In the genomic region with DNA sequence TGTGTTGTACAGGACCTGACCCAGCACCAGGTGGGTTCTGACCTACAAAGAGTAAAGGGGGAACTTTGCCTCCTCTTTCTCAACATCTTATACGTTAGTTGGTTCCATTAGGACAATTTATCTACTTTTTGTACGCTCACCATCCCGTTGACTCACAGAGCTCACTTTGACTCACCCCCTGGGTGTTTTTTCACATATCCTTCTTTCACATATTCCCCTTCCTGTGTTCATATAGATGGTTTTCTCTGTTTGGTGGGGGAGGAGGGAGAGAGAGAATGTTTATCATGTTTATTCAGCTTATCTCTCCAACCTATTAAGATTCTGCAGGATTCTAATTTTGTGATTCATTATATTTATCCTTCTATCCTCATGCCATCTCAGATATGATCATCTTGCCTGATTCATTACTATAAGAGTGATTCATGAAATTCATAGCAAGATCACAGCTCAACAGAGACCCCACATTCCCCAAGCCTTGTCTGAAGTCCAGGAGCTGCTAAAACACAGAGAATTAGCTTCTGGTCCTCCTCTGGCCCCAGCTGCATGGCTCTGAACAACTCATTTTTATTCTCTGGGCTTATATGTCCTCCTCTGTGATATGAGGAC, we compare ENCODE assay signal across 11 cellular contexts. TPM values are rescaled to one million over a fixed set of nuclear protein-coding genes. Genes with fewer than 3 reads are reported as not detected.
DNase-seq lines count a peak whose midpoint lies in the region; ATAC-seq and TF ChIP-seq lines count a peak whose summit lies in the region.
"Had no signal": no experiment of that assay in that cellular context is flagged by ENCODE, and none has a peak within 500 bp of the region (broad histone marks: within the 10 kb centered on the region; RNA-seq: fewer than 3 reads in every experiment).

No MANE protein-coding gene starts in this region.

- peak overlapping the region; percentile 40 for H3K9ac ChIP-seq in rectal smooth muscle tissue (ENCODE audit: low read length)

- no peaks in the 10 kb centered on the region for H3K36me3 ChIP-seq in rectal smooth muscle tissue (ENCODE audit: control insufficient read depth, insufficient read depth, low read length)
- no peaks in the 10 kb centered on the region for H3K36me3 ChIP-seq in BE2C
- H3K36me3 ChIP-seq: SJCRH30 had no signal

- intact Hi-C loops in activated naive CD4-positive, alpha-beta T cell treated with anti-CD3 and anti-CD28 coated beads for 36 hours (cut with micrococcal nuclease), result loop anchor here (1.0 to 10.0 kb wide), 10 partner anchors 13 to 1796 kb away; partner anchors contain the start of genes AGK, MRPS33, SSBP1 and ZYX

- ATAC-seq in GM18520 (IDR thresholded peaks at IDR 0.05; ENCODE audit: unreplicated experiment), result peak; percentile 17

- H3K9me3 Mint-ChIP-seq in IgD-negative memory B cell, result peaks cover 0 to 2% (median 0%) of the 10 kb centered on the region in 3 donors
- H3K9me3 Mint-ChIP-seq in activated naive CD4-positive, alpha-beta T cell treated with anti-CD3 and anti-CD28 coated beads for 36 hours, result no peaks in the 10 kb centered on the region

- H3K27me3 ChIP-seq in rectal smooth muscle tissue (ENCODE audit: control insufficient read depth, insufficient read depth, low read length) (no peaks in the 10 kb centered on the region), BE2C (no peaks in the 10 kb centered on the region)

- H3K36me3 Mint-ChIP-seq in IgD-negative memory B cell, result peaks cover 6% of the 10 kb centered on the region
- H3K36me3 Mint-ChIP-seq in activated naive CD4-positive, alpha-beta T cell treated with anti-CD3 and anti-CD28 coated beads for 36 hours (ENCODE audit: low read depth), result peaks cover 22% of the 10 kb centered on the region

- H3K27me3 Mint-ChIP-seq in IgD-negative memory B cell, result peaks cover 3% of the 10 kb centered on the region
- H3K27me3 Mint-ChIP-seq in activated naive CD4-positive, alpha-beta T cell treated with anti-CD3 and anti-CD28 coated beads for 36 hours (ENCODE audit: low read depth), result no peaks in the 10 kb centered on the region

- peak overlapping the region in 3 of 4 donors; percentile 81 to 90 (median 81) for H3K4me3 Mint-ChIP-seq in IgD-negative memory B cell
- H3K4me3 Mint-ChIP-seq in activated naive CD4-positive, alpha-beta T cell treated with anti-CD3 and anti-CD28 coated beads for 36 hours, result peak overlapping the region; percentile 66

- H3K4me1 Mint-ChIP-seq in IgD-negative memory B cell, result peaks cover 80 to 93% (median 92%) of the 10 kb centered on the region in 3 donors
- H3K4me1 Mint-ChIP-seq in activated naive CD4-positive, alpha-beta T cell treated with anti-CD3 and anti-CD28 coated beads for 36 hours (ENCODE audit: low read depth), result peaks cover 97% of the 10 kb centered on the region

- H3K4me1 ChIP-seq in rectal smooth muscle tissue (ENCODE audit: control insufficient read depth, insufficient read depth, low read length) (no peaks in the 10 kb centered on the region), BE2C (no peaks in the 10 kb centered on the region)
- H3K4me1 ChIP-seq: SJCRH30 had no signal

- H3K9me3 ChIP-seq in BE2C, result no peaks in the 10 kb centered on the region
- H3K9me3 ChIP-seq: SJCRH30 had no signal

- H3K27ac Mint-ChIP-seq in IgD-negative memory B cell, result peak overlapping the region; percentile 97 to 100 (median 97)
- H3K27ac Mint-ChIP-seq in activated naive CD4-positive, alpha-beta T cell treated with anti-CD3 and anti-CD28 coated beads for 36 hours, result peak overlapping the region; percentile 99

- no peak overlapping the region for H3K27ac ChIP-seq in rectal smooth muscle tissue (ENCODE audit: low read depth, low read length)
- H3K27ac ChIP-seq: SJCRH30 had no signal

- CTCF ChIA-PET in activated naive CD4-positive, alpha-beta T cell treated with anti-CD3 and anti-CD28 coated beads for 36 hours (lab: Charles Lee), result interaction anchor here (0.6 to 12.4 kb wide), 14 partner anchors 10 to 495 kb away, joined by 3 to 382 read pairs (median 3); no protein-coding TSS in a partner anchor

- H3K4me3 ChIP-seq in rectal smooth muscle tissue (ENCODE audit: low read length) (no peak overlapping the region), BE2C (ENCODE audit: low read depth, low read length) (no peak overlapping the region)
- H3K4me3 ChIP-seq: SJCRH30 had no signal

- TF ChIP-seq CTCF in BE2C (IDR thresholded peaks at IDR 0.05; ENCODE audit: low read depth, low read length), result no peak

- peak; percentile 76 for DNase-seq in activated naive CD4-positive, alpha-beta T cell treated with anti-CD3 and anti-CD28 coated beads for 36 hours
- DNase-seq in middle frontal gyrus (ENCODE audit: extremely low spot score, low spot score) (no peak), BE2C (no peak), SKM-1 (lab: John Stamatoyannopoulos, UW; ENCODE audit: unreplicated experiment) (no peak), NCI-H187 treated with DMSO at 0.1 percent for 48 hours (lab: John Stamatoyannopoulos, UW) (no peak)
- DNase-seq: cerebellar nuclear complex, SJCRH30 had no signal

RNA-seq across cellular contexts. Expression of gene PRSS2, which starts 37.2 kb away (rescaled TPM):
- polyA plus RNA-seq in IgD-negative memory B cell, result not detected
- under 1 TPM in 1 of 2 experiments, not detected in 1; 0.50 TPM for total RNA-seq in activated naive CD4-positive, alpha-beta T cell treated with anti-CD3 and anti-CD28 coated beads for 36 hours
- polyA plus RNA-seq in BE2C (2012; ENCODE audit: insufficient read depth, insufficient read length, low read depth), result not detected
- total RNA-seq: left cardiac atrium, SJCRH30 had no signal

RNA-seq across cellular contexts. Expression of gene EPHB6, which starts 46.9 kb away (rescaled TPM):
- 37.6 TPM for polyA plus RNA-seq in IgD-negative memory B cell
- total RNA-seq in activated naive CD4-positive, alpha-beta T cell treated with anti-CD3 and anti-CD28 coated beads for 36 hours, result 10 to 100 TPM; 22.1 to 22.8 TPM
- not detected for polyA plus RNA-seq in BE2C (2012; ENCODE audit: insufficient read depth, insufficient read length, low read depth)

RNA-seq across cellular contexts. Expression of gene PRSS1, which starts 58.7 kb away (rescaled TPM):
- polyA plus RNA-seq in IgD-negative memory B cell, result not detected
- not detected for total RNA-seq in activated naive CD4-positive, alpha-beta T cell treated with anti-CD3 and anti-CD28 coated beads for 36 hours
- polyA plus RNA-seq in BE2C (2012; ENCODE audit: insufficient read depth, insufficient read length, low read depth), result 2.2 TPM
- total RNA-seq: left cardiac atrium, SJCRH30 had no signal
